ENCODE assay signal across 24 cellular contexts in the genomic region with DNA sequence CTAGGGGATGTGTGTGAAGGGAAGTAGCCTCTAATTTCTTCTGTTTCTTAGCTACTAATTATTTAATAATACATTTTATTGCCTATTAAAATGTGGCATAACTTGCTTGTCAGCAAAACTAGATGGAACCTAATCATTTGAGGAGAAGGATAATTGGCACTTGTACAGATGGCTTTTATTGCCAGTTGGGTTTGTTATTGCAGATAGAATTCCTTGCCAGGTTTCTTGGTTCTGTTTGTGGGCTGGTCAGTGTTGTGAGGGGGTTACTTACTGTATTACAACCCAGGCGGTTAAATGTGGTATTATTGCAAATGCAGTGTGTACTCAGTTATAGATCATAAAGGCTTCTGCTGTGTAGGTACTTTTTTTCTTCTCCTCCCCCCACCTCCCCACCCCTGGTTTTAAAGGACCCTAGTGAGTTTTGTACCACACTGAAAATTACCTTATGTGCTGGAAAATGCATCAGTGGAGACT.
DNase-seq lines count a peak whose midpoint lies in the region; ATAC-seq and FAIRE-seq lines count a peak whose summit lies in the region.
"Had no signal": no experiment of that assay in that cellular context is flagged by ENCODE, and none has a peak within 500 bp of the region (broad histone marks: within the 10 kb centered on the region; RNA-seq: fewer than 3 reads in every experiment).

No MANE protein-coding gene starts in this region.

- ATAC-seq in HG02938 (IDR thresholded peaks at IDR 0.05; ENCODE audit: unreplicated experiment) = no peak
- ATAC-seq in HG02798 (IDR thresholded peaks at IDR 0.05; ENCODE audit: poor library complexity, unreplicated experiment) = no peak
- ATAC-seq: heart left ventricle; left cardiac atrium; stimulated activated naive CD8-positive, alpha-beta T cell treated with anti-CD3 and anti-CD28 coated beads, Interleukin-15, amount 100 ng/mL, for 72 hours had no signal

- FAIRE-seq in small intestine (lab: Jason Lieb, UNC) = no peak
- FAIRE-seq: endothelial cell of umbilical vein, H54 had no signal

- DNase-seq in NCI-H2107 (lab: John Stamatoyannopoulos, UW) (peak; percentile 60), NCI-H2107 treated with DMSO at 0.1 percent for 48 hours (lab: John Stamatoyannopoulos, UW; ENCODE audit: unreplicated experiment) (no peak), NCI-H1105 treated with DMSO at 0.1 percent for 48 hours (lab: John Stamatoyannopoulos, UW) (peak; percentile 100), NCI-H69 (lab: John Stamatoyannopoulos, UW) (peak; percentile 99), small intestine (peak; percentile 82), SKM-1 treated with dmso at 0.1 percent for 144 hours (lab: John Stamatoyannopoulos, UW; ENCODE audit: unreplicated experiment) (no peak)
- DNase-seq: activated CD4-positive, alpha-beta T cell treated with anti-CD3 and anti-CD28 coated beads, Interleukin-2, amount 10 ng/mL, durations not matched to agents 24 days and 14 days; heart left ventricle; KG1; left cardiac atrium; mesendoderm; ovary; RPMI8226; stimulated activated naive CD8-positive, alpha-beta T cell treated with anti-CD3 and anti-CD28 coated beads, Interleukin-15, amount 100 ng/mL, for 72 hours; T-helper 2 cell had no signal

- WGBS in small intestine, 3 donors = 13 to 76% (median 38%) methylated on average over 1 of the region's 1 CpG

- peaks cover 0 to 3% of the 10 kb centered on the region in 2 donors for H3K4me1 ChIP-seq in small intestine (ENCODE audit: control insufficient read depth in 2 of 2, insufficient read depth in 1 of 2, low read depth in 1 of 2, low read length in 1 of 2)

- H3K9me3 ChIP-seq in small intestine (ENCODE audit: control insufficient read depth, low read depth) = no peaks in the 10 kb centered on the region
- H3K9me3 ChIP-seq: ascending aorta, heart left ventricle, ovary, right atrium auricular region, tibial nerve had no signal

- H3K36me3 ChIP-seq in small intestine (ENCODE audit: control insufficient read depth in 2 of 2, insufficient read depth in 2 of 2, low read length in 2 of 2) = no peaks in the 10 kb centered on the region
- H3K36me3 ChIP-seq: ascending aorta, heart left ventricle, ovary, right atrium auricular region, tibial nerve had no signal

- H3K27ac ChIP-seq in small intestine (ENCODE audit: low read depth in 1 of 2, low read length in 1 of 2) = no peak overlapping the region
- H3K27ac ChIP-seq: ascending aorta, dorsolateral prefrontal cortex, heart left ventricle, ovary, right atrium auricular region, SK-N-MC had no signal

- H3K4me3 ChIP-seq in small intestine (ENCODE audit: low read depth in 1 of 2, low read length in 2 of 2) = no peak overlapping the region
- H3K4me3 ChIP-seq: ascending aorta, dorsolateral prefrontal cortex, heart left ventricle, ovary, right atrium auricular region, SK-N-MC, tibial nerve had no signal

- H3K27me3 ChIP-seq in small intestine (ENCODE audit: control insufficient read depth in 2 of 2, insufficient read depth in 2 of 2, low read length in 2 of 2) = no peaks in the 10 kb centered on the region
- H3K27me3 ChIP-seq: ascending aorta, dorsolateral prefrontal cortex, heart left ventricle, ovary, right atrium auricular region, tibial nerve had no signal

Comparison
In these comparisons a context has a peak if more than half of its experiments do, and no peak if none do; other contexts are left out.
1. DNase-seq: peak in NCI-H2107 (single experiment), NCI-H1105 treated with DMSO at 0.1 percent for 48 hours (single experiment), NCI-H69 (single experiment) and small intestine (single experiment); none in NCI-H2107 treated with DMSO at 0.1 percent for 48 hours (single experiment) and SKM-1 treated with dmso at 0.1 percent for 144 hours (single experiment).